1 cellular context compared by ENCODE assay signal in genomic region chr19:55451522-55452380, GRCh38.
A peak's percentile ranks its signal among the peaks of the same experiment; 100 is the strongest.
TF ChIP-seq lines count a peak whose summit lies in the region.

No MANE protein-coding gene starts in this region.

TF ChIP-seq in HEK293, 187 proteins besides CTCF, POLR2A, EP300 and RAD21 (continued from another document and continues in another):
- TF ChIP-seq PRDM10 (tag by site-specific recombination; IDR thresholded peaks at IDR 0.05) = peak; percentile 57; the same call in 1 of the 2 replicates
- TF ChIP-seq ZBTB10 (tag by site-specific recombination; IDR thresholded peaks at IDR 0.05) = peak; percentile 71
- no peak for TF ChIP-seq ZNF580 (tag by site-specific recombination; IDR thresholded peaks at IDR 0.05)
- TF ChIP-seq ZNF670 (tag by site-specific recombination; IDR thresholded peaks at IDR 0.05; ENCODE audit: low read depth) = no peak
- no peak for TF ChIP-seq HIC1 (tag by site-specific recombination; IDR thresholded peaks at IDR 0.05)
- TF ChIP-seq REST (tag by site-specific recombination; IDR thresholded peaks at IDR 0.05) = no peak
- TF ChIP-seq ZNF121 (tag by site-specific recombination; IDR thresholded peaks at IDR 0.05) = no peak
- no peak for TF ChIP-seq ZNF138 (tag by site-specific recombination; IDR thresholded peaks at IDR 0.05; ENCODE audit: borderline replicate concordance)
- no peak for TF ChIP-seq ZNF449 (tag by site-specific recombination; IDR thresholded peaks at IDR 0.05)
- TF ChIP-seq ZBTB48 (tag by site-specific recombination; IDR thresholded peaks at IDR 0.05) = no peak
- TF ChIP-seq ZSCAN4 (tag by site-specific recombination; IDR thresholded peaks at IDR 0.05) = no peak
- TF ChIP-seq ZBTB49 (tag by site-specific recombination; IDR thresholded peaks at IDR 0.05; ENCODE audit: low read depth) = no peak
- no peak for TF ChIP-seq ZBTB1 (tag by site-specific recombination; IDR thresholded peaks at IDR 0.05)
- TF ChIP-seq PRDM1 (tag by site-specific recombination; IDR thresholded peaks at IDR 0.05) = no peak
- TF ChIP-seq EGR2 (tag by site-specific recombination; IDR thresholded peaks at IDR 0.05; ENCODE audit: low read depth) = 0 out of 2 replicates have a peak, but pooled peaks have one; percentile 24
- no peak for TF ChIP-seq ZNF221 (tag by site-specific recombination; IDR thresholded peaks at IDR 0.05; ENCODE audit: borderline replicate concordance)
- no peak for TF ChIP-seq TSHZ1 (tag by site-specific recombination; IDR thresholded peaks at IDR 0.05; ENCODE audit: borderline replicate concordance)
- TF ChIP-seq ZNF266 (tag by site-specific recombination; IDR thresholded peaks at IDR 0.05; ENCODE audit: low read depth) = no peak
- TF ChIP-seq FEZF1 (tag by site-specific recombination; IDR thresholded peaks at IDR 0.05) = no peak
- no peak for TF ChIP-seq ZNF114 (tag by site-specific recombination; IDR thresholded peaks at IDR 0.05)
- no peak for TF ChIP-seq ZNF621 (tag by site-specific recombination; IDR thresholded peaks at IDR 0.05)
- TF ChIP-seq ZNF510 (tag by site-specific recombination; IDR thresholded peaks at IDR 0.05; ENCODE audit: insufficient replicate concordance) = no peak
- TF ChIP-seq ZSCAN30 (tag by site-specific recombination; IDR thresholded peaks at IDR 0.05) = no peak
- TF ChIP-seq GLIS2 (tag by site-specific recombination; IDR thresholded peaks at IDR 0.05) = peak; percentile 37
- no peak for TF ChIP-seq ZNF544 (tag by site-specific recombination; IDR thresholded peaks at IDR 0.05)
- no peak for TF ChIP-seq ZFP41 (tag by site-specific recombination; IDR thresholded peaks at IDR 0.05; ENCODE audit: borderline replicate concordance)
- TF ChIP-seq PATZ1 (tag by site-specific recombination; IDR thresholded peaks at IDR 0.05) = peak; percentile 70; the same call in 1 of the 2 replicates
